11 cellular contexts compared by ENCODE assay signal in genomic region chr12:98997899-98998298, GRCh38.
DNase-seq lines count a peak whose midpoint lies in the region; ATAC-seq and TF ChIP-seq lines count a peak whose summit lies in the region.
"Had no signal": no experiment of that assay in that cellular context is flagged by ENCODE, and none has a peak within 500 bp of the region (broad histone marks: within the 10 kb centered on the region; RNA-seq: fewer than 3 reads in every experiment).

No MANE protein-coding gene starts in this region.

- H3K27me3 ChIP-seq in left ventricle myocardium inferior (ENCODE audit: low read depth) (no peaks in the 10 kb centered on the region), body of pancreas (no peaks in the 10 kb centered on the region)

- intact Hi-C loops in left ventricle myocardium superior (cut with micrococcal nuclease) = loop anchor here (5.0 kb wide), 1 partner anchor 301 kb away; no protein-coding TSS in a partner anchor
- intact Hi-C loops in left ventricle myocardium inferior (cut with micrococcal nuclease) = loop anchor here (5.0 kb wide), 1 partner anchor 301 kb away; no protein-coding TSS in a partner anchor
- intact Hi-C loops in body of pancreas (cut with DNase I) = no loop called here

- H3K4me3 ChIP-seq in left ventricle myocardium inferior = no peak overlapping the region
- no peak overlapping the region for H3K4me3 ChIP-seq in body of pancreas
- H3K4me3 ChIP-seq: A549, GM23248 had no signal

- WGBS in body of pancreas, 2 donors = 10 to 26% methylated on average over 1 of the region's 1 CpG

- no peaks in the 10 kb centered on the region for H3K36me3 ChIP-seq in left ventricle myocardium inferior
- H3K36me3 ChIP-seq in body of pancreas (replicated peaks in 1 of 2; ENCODE audit: insufficient read depth in 1 of 2, low read depth in 2 of 2) = no peaks in the 10 kb centered on the region

- no peak for DNase-seq in left ventricle myocardium superior
- DNase-seq in left ventricle myocardium inferior = no peak
- peak; percentile 23 to 40 (median 34) for DNase-seq in body of pancreas
- DNase-seq in myocyte (ENCODE audit: low read depth) = peak; percentile 7
- DNase-seq in NCI-H1930 (lab: John Stamatoyannopoulos, UW) = no peak
- DNase-seq in NCI-H2081 (lab: John Stamatoyannopoulos, UW) = no peak
- DNase-seq: CD8-positive, alpha-beta T cell; GM23248 had no signal

- TF ChIP-seq CTCF in left ventricle myocardium inferior (IDR thresholded peaks at IDR 0.05; ENCODE audit: borderline replicate concordance) (no peak), body of pancreas (IDR thresholded peaks at IDR 0.05) (no peak)

- no peak overlapping the region for H3K27ac ChIP-seq in left ventricle myocardium inferior (replicated peaks)
- peak overlapping the region in 3 of 4 donors; percentile 4 to 36 (median 7) for H3K27ac ChIP-seq in body of pancreas
- H3K27ac ChIP-seq: A549, GM23248, HL-60 had no signal

- H3K4me1 ChIP-seq in left ventricle myocardium inferior (no peaks in the 10 kb centered on the region), body of pancreas (peaks cover 15% of the 10 kb centered on the region)
- H3K4me1 ChIP-seq: A549 had no signal

- TF ChIP-seq POLR2A in body of pancreas (IDR thresholded peaks at IDR 0.05) = no peak

- no peaks in the 10 kb centered on the region for H3K9me3 ChIP-seq in left ventricle myocardium inferior (replicated peaks)
- no peaks in the 10 kb centered on the region for H3K9me3 ChIP-seq in body of pancreas
- H3K9me3 ChIP-seq: A549 had no signal

- ATAC-seq in left ventricle myocardium superior (peak; percentile 63), body of pancreas (peak; percentile 82), GM21528 (IDR thresholded peaks at IDR 0.05; ENCODE audit: low FRiP score, unreplicated experiment) (no peak)
- ATAC-seq: CD8-positive, alpha-beta T cell had no signal

Comparison
In these comparisons a context has a peak if more than half of its experiments do, and no peak if none do; other contexts are left out.
1. DNase-seq: peak in body of pancreas (4 of 4) and myocyte (single experiment); none in left ventricle myocardium superior (single experiment), left ventricle myocardium inferior (single experiment), NCI-H1930 (0 of 2) and NCI-H2081 (0 of 2).